1 cellular context compared by ENCODE assay signal in the genomic region with DNA sequence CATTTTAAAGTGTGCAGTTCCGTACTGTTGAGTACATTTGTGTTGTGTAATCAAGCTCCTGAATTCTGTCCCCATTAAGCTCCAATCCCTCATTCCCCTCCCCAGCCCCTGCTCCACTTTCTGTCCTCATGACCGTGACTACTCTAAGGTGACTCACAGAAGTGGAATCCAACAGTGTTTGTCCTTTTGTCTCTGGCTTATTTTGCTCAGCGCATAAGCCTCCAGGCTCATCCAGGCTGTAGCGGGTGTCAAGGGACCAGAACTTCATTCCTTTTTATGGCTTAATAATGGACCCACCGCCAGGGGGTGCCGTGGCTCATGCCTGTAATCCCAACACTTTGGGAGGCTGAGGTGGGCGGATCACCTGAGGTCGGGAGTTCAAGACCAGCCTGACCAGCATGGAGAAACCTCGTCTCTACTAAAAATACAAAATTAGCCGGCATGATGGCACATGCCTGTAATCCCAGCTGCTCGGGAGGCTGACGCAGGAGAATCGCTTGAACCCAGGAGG.
A peak's percentile ranks its signal among the peaks of the same experiment; 100 is the strongest.
TF ChIP-seq lines count a peak whose summit lies in the region.
"Not testable (repeated sequence)": the region's sequence is repeated elsewhere in the genome, so short reads cannot be mapped to it uniquely, and the experiment has no call there.

No MANE protein-coding gene starts in this region.

TF ChIP-seq in K562, 482 proteins besides CTCF, POLR2A, EP300 and RAD21:
- TF ChIP-seq, protein P1, sequence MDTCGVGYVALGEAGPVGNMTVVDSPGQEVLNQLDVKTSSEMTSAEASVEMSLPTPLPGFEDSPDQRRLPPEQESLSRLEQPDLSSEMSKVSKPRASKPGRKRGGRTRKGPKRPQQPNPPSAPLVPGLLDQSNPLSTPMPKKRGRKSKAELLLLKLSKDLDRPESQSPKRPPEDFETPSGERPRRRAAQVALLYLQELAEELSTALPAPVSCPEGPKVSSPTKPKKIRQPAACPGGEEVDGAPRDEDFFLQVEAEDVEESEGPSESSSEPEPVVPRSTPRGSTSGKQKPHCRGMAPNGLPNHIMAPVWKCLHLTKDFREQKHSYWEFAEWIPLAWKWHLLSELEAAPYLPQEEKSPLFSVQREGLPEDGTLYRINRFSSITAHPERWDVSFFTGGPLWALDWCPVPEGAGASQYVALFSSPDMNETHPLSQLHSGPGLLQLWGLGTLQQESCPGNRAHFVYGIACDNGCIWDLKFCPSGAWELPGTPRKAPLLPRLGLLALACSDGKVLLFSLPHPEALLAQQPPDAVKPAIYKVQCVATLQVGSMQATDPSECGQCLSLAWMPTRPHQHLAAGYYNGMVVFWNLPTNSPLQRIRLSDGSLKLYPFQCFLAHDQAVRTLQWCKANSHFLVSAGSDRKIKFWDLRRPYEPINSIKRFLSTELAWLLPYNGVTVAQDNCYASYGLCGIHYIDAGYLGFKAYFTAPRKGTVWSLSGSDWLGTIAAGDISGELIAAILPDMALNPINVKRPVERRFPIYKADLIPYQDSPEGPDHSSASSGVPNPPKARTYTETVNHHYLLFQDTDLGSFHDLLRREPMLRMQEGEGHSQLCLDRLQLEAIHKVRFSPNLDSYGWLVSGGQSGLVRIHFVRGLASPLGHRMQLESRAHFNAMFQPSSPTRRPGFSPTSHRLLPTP (IDR thresholded peaks at IDR 0.05; ENCODE audit: borderline replicate concordance, extremely low read depth, insufficient read length), result peak; percentile 10
- peak; percentile 82; the same call in 1 of the 2 replicates for TF ChIP-seq KLF13 (tag; IDR thresholded peaks at IDR 0.05; ENCODE audit: borderline replicate concordance, low read depth)
- TF ChIP-seq, protein P2, sequence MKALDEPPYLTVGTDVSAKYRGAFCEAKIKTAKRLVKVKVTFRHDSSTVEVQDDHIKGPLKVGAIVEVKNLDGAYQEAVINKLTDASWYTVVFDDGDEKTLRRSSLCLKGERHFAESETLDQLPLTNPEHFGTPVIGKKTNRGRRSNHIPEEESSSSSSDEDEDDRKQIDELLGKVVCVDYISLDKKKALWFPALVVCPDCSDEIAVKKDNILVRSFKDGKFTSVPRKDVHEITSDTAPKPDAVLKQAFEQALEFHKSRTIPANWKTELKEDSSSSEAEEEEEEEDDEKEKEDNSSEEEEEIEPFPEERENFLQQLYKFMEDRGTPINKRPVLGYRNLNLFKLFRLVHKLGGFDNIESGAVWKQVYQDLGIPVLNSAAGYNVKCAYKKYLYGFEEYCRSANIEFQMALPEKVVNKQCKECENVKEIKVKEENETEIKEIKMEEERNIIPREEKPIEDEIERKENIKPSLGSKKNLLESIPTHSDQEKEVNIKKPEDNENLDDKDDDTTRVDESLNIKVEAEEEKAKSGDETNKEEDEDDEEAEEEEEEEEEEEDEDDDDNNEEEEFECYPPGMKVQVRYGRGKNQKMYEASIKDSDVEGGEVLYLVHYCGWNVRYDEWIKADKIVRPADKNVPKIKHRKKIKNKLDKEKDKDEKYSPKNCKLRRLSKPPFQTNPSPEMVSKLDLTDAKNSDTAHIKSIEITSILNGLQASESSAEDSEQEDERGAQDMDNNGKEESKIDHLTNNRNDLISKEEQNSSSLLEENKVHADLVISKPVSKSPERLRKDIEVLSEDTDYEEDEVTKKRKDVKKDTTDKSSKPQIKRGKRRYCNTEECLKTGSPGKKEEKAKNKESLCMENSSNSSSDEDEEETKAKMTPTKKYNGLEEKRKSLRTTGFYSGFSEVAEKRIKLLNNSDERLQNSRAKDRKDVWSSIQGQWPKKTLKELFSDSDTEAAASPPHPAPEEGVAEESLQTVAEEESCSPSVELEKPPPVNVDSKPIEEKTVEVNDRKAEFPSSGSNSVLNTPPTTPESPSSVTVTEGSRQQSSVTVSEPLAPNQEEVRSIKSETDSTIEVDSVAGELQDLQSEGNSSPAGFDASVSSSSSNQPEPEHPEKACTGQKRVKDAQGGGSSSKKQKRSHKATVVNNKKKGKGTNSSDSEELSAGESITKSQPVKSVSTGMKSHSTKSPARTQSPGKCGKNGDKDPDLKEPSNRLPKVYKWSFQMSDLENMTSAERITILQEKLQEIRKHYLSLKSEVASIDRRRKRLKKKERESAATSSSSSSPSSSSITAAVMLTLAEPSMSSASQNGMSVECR (CRISPR knock-in tag; IDR thresholded peaks at IDR 0.05), result 0 out of 2 replicates have a peak, but pooled peaks have one; percentile 45
- TF ChIP-seq CREM (IDR thresholded peaks at IDR 0.05; ENCODE audit: low read depth), result 0 out of 2 replicates have a peak, but pooled peaks have one; percentile 15
- TF ChIP-seq L3MBTL2 (IDR thresholded peaks at IDR 0.05), result 0 out of 2 replicates have a peak, but pooled peaks have one; percentile 23
- TF ChIP-seq, protein P3, sequence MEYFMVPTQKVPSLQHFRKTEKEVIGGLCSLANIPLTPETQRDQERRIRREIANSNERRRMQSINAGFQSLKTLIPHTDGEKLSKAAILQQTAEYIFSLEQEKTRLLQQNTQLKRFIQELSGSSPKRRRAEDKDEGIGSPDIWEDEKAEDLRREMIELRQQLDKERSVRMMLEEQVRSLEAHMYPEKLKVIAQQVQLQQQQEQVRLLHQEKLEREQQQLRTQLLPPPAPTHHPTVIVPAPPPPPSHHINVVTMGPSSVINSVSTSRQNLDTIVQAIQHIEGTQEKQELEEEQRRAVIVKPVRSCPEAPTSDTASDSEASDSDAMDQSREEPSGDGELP (CRISPR knock-in tag; IDR thresholded peaks at IDR 0.05; ENCODE audit: borderline replicate concordance), result peak; percentile 61; the same call in 1 of the 2 replicates
- peak; percentile 94 for TF ChIP-seq EGR1 (conservative IDR thresholded peaks at IDR 0.05)
- peak; percentile 44; the same call in 1 of the 2 replicates for TF ChIP-seq BCOR (IDR thresholded peaks at IDR 0.05)
- 0 out of 2 replicates have a peak, but pooled peaks have one; percentile 38 for TF ChIP-seq ARID2 (IDR thresholded peaks at IDR 0.05)
- 0 out of 2 replicates have a peak, but pooled peaks have one; percentile 22 for TF ChIP-seq SMARCA4 (IDR thresholded peaks at IDR 0.05)
- TF ChIP-seq CEBPB (tag; IDR thresholded peaks at IDR 0.05), result peak; percentile 71
- TF ChIP-seq KDM1A (IDR thresholded peaks at IDR 0.05), result 0 out of 4 replicates have a peak, but pooled peaks of 1 of the 2 experiments have one; percentile 7
- peak; percentile 56; the same call in 1 of the 2 replicates for TF ChIP-seq STAG1 (CRISPR knock-in tag; IDR thresholded peaks at IDR 0.05; ENCODE audit: borderline replicate concordance)
- TF ChIP-seq PHF21A (IDR thresholded peaks at IDR 0.05; ENCODE audit: borderline replicate concordance, low read depth), result 0 out of 2 replicates have a peak, but pooled peaks have one; percentile 28
- TF ChIP-seq, protein P4, sequence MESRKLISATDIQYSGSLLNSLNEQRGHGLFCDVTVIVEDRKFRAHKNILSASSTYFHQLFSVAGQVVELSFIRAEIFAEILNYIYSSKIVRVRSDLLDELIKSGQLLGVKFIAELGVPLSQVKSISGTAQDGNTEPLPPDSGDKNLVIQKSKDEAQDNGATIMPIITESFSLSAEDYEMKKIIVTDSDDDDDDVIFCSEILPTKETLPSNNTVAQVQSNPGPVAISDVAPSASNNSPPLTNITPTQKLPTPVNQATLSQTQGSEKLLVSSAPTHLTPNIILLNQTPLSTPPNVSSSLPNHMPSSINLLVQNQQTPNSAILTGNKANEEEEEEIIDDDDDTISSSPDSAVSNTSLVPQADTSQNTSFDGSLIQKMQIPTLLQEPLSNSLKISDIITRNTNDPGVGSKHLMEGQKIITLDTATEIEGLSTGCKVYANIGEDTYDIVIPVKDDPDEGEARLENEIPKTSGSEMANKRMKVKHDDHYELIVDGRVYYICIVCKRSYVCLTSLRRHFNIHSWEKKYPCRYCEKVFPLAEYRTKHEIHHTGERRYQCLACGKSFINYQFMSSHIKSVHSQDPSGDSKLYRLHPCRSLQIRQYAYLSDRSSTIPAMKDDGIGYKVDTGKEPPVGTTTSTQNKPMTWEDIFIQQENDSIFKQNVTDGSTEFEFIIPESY (CRISPR knock-in tag; IDR thresholded peaks at IDR 0.05), result peak; percentile 94
- peak; percentile 66 for TF ChIP-seq FOSL1 (tag; conservative IDR thresholded peaks at IDR 0.05)
- peak; percentile 38; the same call in 1 of the 2 replicates for TF ChIP-seq LCOR (CRISPR knock-in tag; IDR thresholded peaks at IDR 0.05)
- TF ChIP-seq SMC3 (conservative IDR thresholded peaks at IDR 0.05; ENCODE audit: insufficient read depth, low read depth, low read length), result 0 out of 2 replicates have a peak, but pooled peaks have one; percentile 20
- TF ChIP-seq, protein P5, sequence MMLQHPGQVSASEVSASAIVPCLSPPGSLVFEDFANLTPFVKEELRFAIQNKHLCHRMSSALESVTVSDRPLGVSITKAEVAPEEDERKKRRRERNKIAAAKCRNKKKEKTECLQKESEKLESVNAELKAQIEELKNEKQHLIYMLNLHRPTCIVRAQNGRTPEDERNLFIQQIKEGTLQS (IDR thresholded peaks at IDR 0.05), result peak; percentile 57
- TF ChIP-seq, protein P5 (CRISPR knock-in tag; conservative IDR thresholded peaks at IDR 0.05), result not testable (repeated sequence)
